ENCODE assay signal across 1 cellular context in genomic region chr16:55711959-55712876, GRCh38.
TF ChIP-seq lines count a peak whose summit lies in the region.

No MANE protein-coding gene starts in this region.

TF ChIP-seq in GM12878, 131 proteins besides CTCF, POLR2A, EP300 and RAD21 (continued from another document):
- peak; percentile 37; the same call in 1 of the 2 replicates for TF ChIP-seq YY1 (IDR thresholded peaks at IDR 0.05; ENCODE audit: low read depth, low read length)
